In genomic region chr2:96940026-96940601, GRCh38 we compare ENCODE assay signal across 30 cellular contexts. TPM values are rescaled to one million over a fixed set of nuclear protein-coding genes. Genes with fewer than 3 reads are reported as not detected.
DNase-seq lines count a peak whose midpoint lies in the region; ATAC-seq, FAIRE-seq and TF ChIP-seq lines count a peak whose summit lies in the region.
"Had no signal": no experiment of that assay in that cellular context is flagged by ENCODE, and none has a peak within 500 bp of the region (broad histone marks: within the 10 kb centered on the region; RNA-seq: fewer than 3 reads in every experiment).

No MANE protein-coding gene starts in this region.

- no peak for ATAC-seq in activated T-cell treated with anti-CD3 and anti-CD28 coated beads, Interleukin-2, amount 50 U/mL, for 4 hours
- no peak for ATAC-seq in RWPE2 (ENCODE audit: low read depth)
- ATAC-seq: GM12878, heart left ventricle, WTC11 had no signal

- intact Hi-C loops in kidney (cut with DNase I): no loop called here

- H3K27me3 ChIP-seq in RWPE2 (ENCODE audit: insufficient read depth, poor library complexity, severe bottlenecking): no peaks in the 10 kb centered on the region
- H3K27me3 ChIP-seq: heart left ventricle, MG63, right atrium auricular region, vagina had no signal

- DNase-seq in activated T-cell treated with anti-CD3 and anti-CD28 coated beads, Interleukin-2, amount 50 U/mL, for 24 hours: no peak
- DNase-seq in activated T-cell treated with anti-CD3 and anti-CD28 coated beads, Interleukin-2, amount 50 U/mL, for 4 hours: no peak
- DNase-seq in RWPE2 (ENCODE audit: low spot score) (peak; percentile 47), kidney (peak; percentile 28), HuH-7.5 (ENCODE audit: low spot score) (no peak), HPDE6-E6E7 (ENCODE audit: extremely low spot score) (no peak)
- no peak for DNase-seq in activated CD8-positive, alpha-beta memory T cell treated with anti-CD3 and anti-CD28 coated beads, Interleukin-2, amount 50 U/mL, for 4 hours
- DNase-seq: ACHN; activated CD4-positive, alpha-beta memory T cell treated with anti-CD3 and anti-CD28 coated beads, Interleukin-2, amount 10 ng/mL, durations not matched to agents 7 days and 5 days; activated naive CD8-positive, alpha-beta T cell treated with anti-CD3 and anti-CD28 coated beads, Interleukin-2, amount 10 ng/mL, durations not matched to agents 7 days and 5 days; DMS53; GM23248; MG63; NCI-H1436 treated with DMSO at 0.1 percent for 48 hours; NCI-H2171 treated with DMSO at 0.1 percent for 48 hours; stimulated activated CD8-positive, alpha-beta memory T cell treated with anti-CD3 and anti-CD28 coated beads, Interleukin-4, amount 100 ng/mL, for 48 hours had no signal

- H3K27me3 Mint-ChIP-seq in activated T-cell treated with anti-CD3 and anti-CD28 coated beads, Interleukin-2, amount 50 U/mL, for 24 hours: no peaks in the 10 kb centered on the region
- H3K27me3 Mint-ChIP-seq in activated T-cell treated with anti-CD3 and anti-CD28 coated beads, Interleukin-2, amount 50 U/mL, for 4 hours (ENCODE audit: low read depth): no peaks in the 10 kb centered on the region

- H3K27ac ChIP-seq in RWPE2 (ENCODE audit: poor library complexity, severe bottlenecking): no peak overlapping the region
- no peak overlapping the region for H3K27ac ChIP-seq in kidney (ENCODE audit: low read depth in 2 of 2, low read length in 2 of 2)
- peak overlapping the region; percentile 86 for H3K27ac ChIP-seq in temporal lobe (ENCODE audit: low read depth, low read length)
- H3K27ac ChIP-seq: C4-2B, coronary artery, GM23248, heart left ventricle, HL-60, right atrium auricular region, SJSA1, vagina had no signal

- H3K4me3 ChIP-seq in RWPE2 (ENCODE audit: severe bottlenecking) (no peak overlapping the region), kidney (ENCODE audit: low read length in 2 of 2) (no peak overlapping the region)
- H3K4me3 ChIP-seq: coronary artery, GM12878, GM23248, heart left ventricle, MG63, right atrium auricular region, SJSA1, vagina had no signal

- H3K4me1 Mint-ChIP-seq in activated T-cell treated with anti-CD3 and anti-CD28 coated beads, Interleukin-2, amount 50 U/mL, for 24 hours (ENCODE audit: low read depth): peaks cover 31% of the 10 kb centered on the region
- H3K4me1 Mint-ChIP-seq in activated T-cell treated with anti-CD3 and anti-CD28 coated beads, Interleukin-2, amount 50 U/mL, for 4 hours (ENCODE audit: low read depth): peaks cover 28% of the 10 kb centered on the region

- H3K27ac Mint-ChIP-seq in activated T-cell treated with anti-CD3 and anti-CD28 coated beads, Interleukin-2, amount 50 U/mL, for 24 hours: peak overlapping the region; percentile 38
- H3K27ac Mint-ChIP-seq: activated T-helper 1 cell treated with anti-CD3 and anti-CD28 coated beads, Interleukin-12 subunit alpha, Interleukin-12 subunit beta, Interleukin-2, Interleukin-4 antibody, amounts not matched to agents 30 ng/mL and 10 ng/mL and 1 ng/mL, durations not matched to agents 14 hours and 24 hours and 36 hours; brain; IgD-negative memory B cell; WTC11 had no signal

- H3K36me3 ChIP-seq in RWPE2 (ENCODE audit: low read depth): no peaks in the 10 kb centered on the region
- no peaks in the 10 kb centered on the region for H3K36me3 ChIP-seq in kidney (ENCODE audit: control insufficient read depth in 1 of 2, insufficient read depth in 2 of 2, low read length in 2 of 2)
- H3K36me3 ChIP-seq: heart left ventricle, MG63, right atrium auricular region, SJSA1, vagina had no signal

- H3K9ac ChIP-seq in kidney (ENCODE audit: low read length in 2 of 2): no peak overlapping the region
- H3K9ac ChIP-seq: GM23248 had no signal

- TF ChIP-seq CTCF in RWPE2 (IDR thresholded peaks at IDR 0.05; ENCODE audit: poor library complexity, severe bottlenecking) (no peak), kidney (IDR thresholded peaks at IDR 0.05; ENCODE audit: borderline replicate concordance, extremely low read depth, insufficient read depth) (no peak)

- H3K4me1 ChIP-seq in RWPE2 (ENCODE audit: insufficient read depth, poor library complexity, severe bottlenecking): no peaks in the 10 kb centered on the region
- no peaks in the 10 kb centered on the region for H3K4me1 ChIP-seq in kidney (ENCODE audit: control insufficient read depth in 1 of 2, insufficient read depth in 1 of 2, low read depth in 1 of 2, low read length in 2 of 2)
- H3K4me1 ChIP-seq: heart left ventricle, right atrium auricular region, SJSA1, vagina had no signal

- peaks cover 9% of the 10 kb centered on the region for H3K9me3 Mint-ChIP-seq in activated T-cell treated with anti-CD3 and anti-CD28 coated beads, Interleukin-2, amount 50 U/mL, for 24 hours
- H3K9me3 Mint-ChIP-seq in activated T-cell treated with anti-CD3 and anti-CD28 coated beads, Interleukin-2, amount 50 U/mL, for 4 hours: peaks cover 4% of the 10 kb centered on the region

- H3K9me3 ChIP-seq in RWPE2 (ENCODE audit: severe bottlenecking) (no peaks in the 10 kb centered on the region), kidney (ENCODE audit: control insufficient read depth in 1 of 2, low read length in 2 of 2) (peaks cover 0 to 9% of the 10 kb centered on the region in 2 donors)
- H3K9me3 ChIP-seq: right atrium auricular region, SJSA1, vagina had no signal

- no peaks in the 10 kb centered on the region for H3K36me3 Mint-ChIP-seq in activated T-cell treated with anti-CD3 and anti-CD28 coated beads, Interleukin-2, amount 50 U/mL, for 24 hours (ENCODE audit: low read depth)
- H3K36me3 Mint-ChIP-seq in activated T-cell treated with anti-CD3 and anti-CD28 coated beads, Interleukin-2, amount 50 U/mL, for 4 hours (ENCODE audit: insufficient read depth): no peaks in the 10 kb centered on the region
- H3K36me3 Mint-ChIP-seq: brain, WTC11 had no signal

- H3K4me3 Mint-ChIP-seq in activated T-cell treated with anti-CD3 and anti-CD28 coated beads, Interleukin-2, amount 50 U/mL, for 24 hours: no peak overlapping the region
- no peak overlapping the region for H3K4me3 Mint-ChIP-seq in activated T-cell treated with anti-CD3 and anti-CD28 coated beads, Interleukin-2, amount 50 U/mL, for 4 hours
- H3K4me3 Mint-ChIP-seq: activated CD4-positive, alpha-beta memory T cell treated with anti-CD3 and anti-CD28 coated beads, Interleukin-2, amount 10 ng/mL, durations not matched to agents 7 days and 5 days; activated T-helper 1 cell treated with anti-CD3 and anti-CD28 coated beads, Interleukin-12 subunit alpha, Interleukin-12 subunit beta, Interleukin-2, Interleukin-4 antibody, amounts not matched to agents 30 ng/mL and 10 ng/mL and 1 ng/mL, durations not matched to agents 14 hours and 24 hours and 36 hours; brain; WTC11 had no signal

- no peak for FAIRE-seq in kidney (lab: Jason Lieb, UNC)
- FAIRE-seq: GM12878 had no signal

RNA-seq across cellular contexts. Expression of gene FAM178B, which starts 46.3 kb away (rescaled TPM):
- under 1 TPM in 2 of 3 donors, not detected in 1; 0.25 to 0.33 TPM for total RNA-seq in activated T-cell treated with anti-CD3 and anti-CD28 coated beads, Interleukin-2, amount 50 U/mL, for 4 hours
- 0.44 TPM for total RNA-seq in kidney
- not detected for polyA plus RNA-seq in kidney (ENCODE audit: insufficient read depth, low read depth, low replicate concordance)
- total RNA-seq in temporal lobe: not detected
- total RNA-seq: activated T-helper 1 cell treated with anti-CD3 and anti-CD28 coated beads, Interleukin-12 subunit alpha, Interleukin-12 subunit beta, Interleukin-2, Interleukin-4 antibody, amounts not matched to agents 30 ng/mL and 10 ng/mL and 1 ng/mL, durations not matched to agents 14 hours and 24 hours and 36 hours; GM12878; GM23248; right atrium auricular region; SJSA1; vagina had no signal
- polyA plus RNA-seq: IgD-negative memory B cell, liver had no signal

Comparison
In these comparisons a context has a peak if more than half of its experiments do, and no peak if none do; other contexts are left out.
1. DNase-seq: peak in RWPE2 (single experiment) and kidney (single experiment); none in activated T-cell treated with anti-CD3 and anti-CD28 coated beads, Interleukin-2, amount 50 U/mL, for 24 hours (single experiment), activated T-cell treated with anti-CD3 and anti-CD28 coated beads, Interleukin-2, amount 50 U/mL, for 4 hours (single experiment), HuH-7.5 (single experiment), activated CD8-positive, alpha-beta memory T cell treated with anti-CD3 and anti-CD28 coated beads, Interleukin-2, amount 50 U/mL, for 4 hours (single experiment) and HPDE6-E6E7 (single experiment).